ENCODE assay signal across 7 cellular contexts in the genomic region with DNA sequence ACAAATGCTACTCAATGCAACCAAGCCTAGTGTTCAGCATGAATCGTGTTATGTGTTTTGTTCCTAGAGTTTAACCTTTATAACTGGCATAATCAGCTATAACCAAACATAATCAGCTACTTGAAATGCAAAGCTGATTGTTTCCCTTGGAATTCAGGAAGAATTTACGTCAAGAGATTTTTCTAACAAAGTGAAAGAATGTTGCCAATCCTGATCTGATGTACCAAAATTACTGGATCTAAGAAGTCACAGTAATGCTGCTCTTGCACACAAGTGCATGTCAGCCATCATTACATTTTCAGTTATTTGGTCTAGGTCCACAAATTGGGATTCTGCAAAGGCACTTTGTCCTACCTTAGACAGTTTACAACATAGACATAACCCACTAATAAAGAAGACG.
"Had no signal": no experiment of that assay in that cellular context is flagged by ENCODE, and none has a peak within 500 bp of the region (broad histone marks: within the 10 kb centered on the region; RNA-seq: fewer than 3 reads in every experiment).

No MANE protein-coding gene starts in this region.

- H3K4me3 ChIP-seq: GM23338, HAP-1 had no signal

- H3K4me1 ChIP-seq: HAP-1 had no signal

- H3K4me2 ChIP-seq: GM23338 had no signal

- FAIRE-seq: HepG2 had no signal

- DNase-seq: H7, HFFc6 had no signal

- ATAC-seq: GM23338, HCT116, HepG2 had no signal

- H2AFZ ChIP-seq: GM23338 had no signal

- H3K9me3 ChIP-seq: HAP-1 had no signal

- H3K27ac ChIP-seq: HL-60 had no signal

- H3K36me3 ChIP-seq: HAP-1 had no signal
